Comparison of ENCODE assay signal across 1 cellular context in the genomic region with DNA sequence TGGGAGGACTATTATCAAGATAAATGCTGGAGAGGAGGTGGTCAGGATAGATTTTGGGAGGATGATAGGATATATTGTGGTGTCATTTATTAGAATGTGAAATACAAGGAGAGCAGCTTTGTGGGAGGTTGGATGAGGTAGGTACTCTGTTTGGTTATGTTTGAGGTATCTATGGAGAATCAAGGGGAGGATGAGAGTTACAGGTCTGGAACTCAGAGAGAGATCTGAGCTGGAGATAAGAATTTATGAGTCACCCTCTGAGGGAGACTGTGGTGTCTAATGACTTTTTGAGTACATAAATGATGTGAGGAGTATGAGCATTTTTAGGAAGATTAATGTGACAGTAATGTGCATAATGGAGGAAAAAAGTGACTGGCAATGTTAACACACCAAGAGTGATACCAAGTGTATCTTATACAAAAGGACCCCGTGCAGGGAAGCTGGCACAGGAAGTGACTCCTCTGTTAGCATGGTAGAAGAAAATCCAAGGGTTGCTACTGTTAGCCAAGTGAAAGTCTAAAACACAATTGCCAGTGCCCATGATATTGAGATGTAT.
TF ChIP-seq lines count a peak whose summit lies in the region.

No MANE protein-coding gene starts in this region.

TF ChIP-seq in HEK293, 187 proteins besides CTCF, POLR2A, EP300 and RAD21 (continued from another document):
- TF ChIP-seq, protein P1, sequence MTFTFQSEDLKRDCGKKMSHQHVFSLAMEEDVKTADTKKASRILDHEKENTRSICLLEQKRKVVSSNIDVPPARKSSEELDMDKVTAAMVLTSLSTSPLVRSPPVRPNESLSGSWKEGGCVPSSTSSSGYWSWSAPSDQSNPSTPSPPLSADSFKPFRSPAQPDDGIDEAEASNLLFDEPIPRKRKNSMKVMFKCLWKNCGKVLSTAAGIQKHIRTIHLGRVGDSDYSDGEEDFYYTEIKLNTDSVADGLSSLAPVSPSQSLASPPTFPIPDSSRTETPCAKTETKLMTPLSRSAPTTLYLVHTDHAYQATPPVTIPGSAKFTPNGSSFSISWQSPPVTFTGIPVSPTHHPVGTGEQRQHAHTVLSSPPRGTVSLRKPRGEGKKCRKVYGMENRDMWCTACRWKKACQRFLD (tag by site-specific recombination; IDR thresholded peaks at IDR 0.05): no peak
- TF ChIP-seq ZNF18 (tag by site-specific recombination; IDR thresholded peaks at IDR 0.05) (0 out of 2 replicates have a peak, but pooled peaks have one; percentile 20), ZNF148 (tag by site-specific recombination; IDR thresholded peaks at IDR 0.05; ENCODE audit: borderline replicate concordance) (0 out of 2 replicates have a peak, but pooled peaks have one; percentile 53), ZBTB48 (tag by site-specific recombination; IDR thresholded peaks at IDR 0.05) (no peak), KLF8 (tag by site-specific recombination; IDR thresholded peaks at IDR 0.05) (peak; percentile 84), ZNF670 (tag by site-specific recombination; IDR thresholded peaks at IDR 0.05; ENCODE audit: low read depth) (no peak), ZSCAN4 (tag by site-specific recombination; IDR thresholded peaks at IDR 0.05) (no peak), ZEB2 (tag by site-specific recombination; IDR thresholded peaks at IDR 0.05) (peak; percentile 89), FEZF1 (tag by site-specific recombination; IDR thresholded peaks at IDR 0.05) (peak; percentile 83), ZNF157 (tag by site-specific recombination; IDR thresholded peaks at IDR 0.05) (no peak), ZNF629 (tag by site-specific recombination; IDR thresholded peaks at IDR 0.05) (peak; percentile 88)
- TF ChIP-seq, protein P2, sequence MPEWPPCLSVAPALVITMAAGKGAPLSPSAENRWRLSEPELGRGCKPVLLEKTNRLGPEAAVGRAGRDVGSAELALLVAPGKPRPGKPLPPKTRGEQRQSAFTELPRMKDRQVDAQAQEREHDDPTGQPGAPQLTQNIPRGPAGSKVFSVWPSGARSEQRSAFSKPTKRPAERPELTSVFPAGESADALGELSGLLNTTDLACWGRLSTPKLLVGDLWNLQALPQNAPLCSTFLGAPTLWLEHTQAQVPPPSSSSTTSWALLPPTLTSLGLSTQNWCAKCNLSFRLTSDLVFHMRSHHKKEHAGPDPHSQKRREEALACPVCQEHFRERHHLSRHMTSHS (tag by site-specific recombination; IDR thresholded peaks at IDR 0.05): no peak
